ENCODE assay signal across 22 cellular contexts in the genomic region with DNA sequence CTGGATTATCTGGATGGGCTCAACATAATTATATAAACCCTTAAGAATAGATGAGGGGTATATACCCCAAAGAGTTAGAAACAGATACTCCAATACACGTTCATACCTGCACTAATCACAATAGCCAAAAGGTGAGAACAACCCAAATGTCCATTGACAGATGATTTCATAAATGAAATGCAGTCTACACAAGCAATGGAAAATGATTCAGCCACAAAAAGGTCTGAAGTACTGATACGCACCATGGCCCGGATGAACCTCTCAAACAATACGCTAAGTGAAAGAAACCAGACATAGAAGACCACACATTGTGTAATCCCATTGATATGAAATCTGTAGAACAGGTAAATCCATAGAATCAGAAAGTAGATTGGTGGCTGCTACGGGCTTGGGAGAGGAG.
"Had no signal": no experiment of that assay in that cellular context is flagged by ENCODE, and none has a peak within 500 bp of the region (broad histone marks: within the 10 kb centered on the region; RNA-seq: fewer than 3 reads in every experiment).

No MANE protein-coding gene starts in this region.

- H3K9me3 ChIP-seq: SK-N-SH had no signal

- FAIRE-seq: HepG2 had no signal

- H3K9ac ChIP-seq: KMS-11, SK-N-SH had no signal

- ATAC-seq: Panc1, PC-3 had no signal

- H3K27ac ChIP-seq: KMS-11, RWPE1 had no signal

- H3K4me2 ChIP-seq: KMS-11, SK-N-SH had no signal

- DNase-seq: IMR-90, Kasumi-1, MM.1S, NCI-H1092 treated with DMSO at 0.1 percent for 48 hours, NCI-H1436, NCI-H187, NCI-H2029, NCI-H2081 treated with DMSO at 0.1 percent for 48 hours, NCI-H2171, NCI-H345, NCI-H446 treated with DMSO at 0.1 percent for 48 hours, NCI-H510A treated with DMSO at 0.1 percent for 48 hours, NCI-H69, NCI-H774, PC-3, SHP77, SK-N-SH, SW 1271 had no signal
